ENCODE assay signal across 24 cellular contexts in genomic region chr7:158526531-158526930, GRCh38.
"Had no signal": no experiment of that assay in that cellular context is flagged by ENCODE, and none has a peak within 500 bp of the region (broad histone marks: within the 10 kb centered on the region; RNA-seq: fewer than 3 reads in every experiment).

No MANE protein-coding gene starts in this region.

- H3K36me3 ChIP-seq: colonic mucosa, esophagus muscularis mucosa, gastroesophageal sphincter, heart right ventricle, lower lobe of right lung, neutrophil, pancreas, right atrium auricular region, sigmoid colon, tibial artery had no signal

- H3K4me1 ChIP-seq: colonic mucosa, esophagus muscularis mucosa, foreskin keratinocyte, gastroesophageal sphincter, heart right ventricle, lower lobe of right lung, pancreas, right atrium auricular region, sigmoid colon, testis, tibial artery had no signal

- H3K4me3 ChIP-seq: colonic mucosa, esophagus muscularis mucosa, gastroesophageal sphincter, heart right ventricle, lower lobe of right lung, pancreas, right atrium auricular region, sigmoid colon, testis, tibial artery had no signal

- H3K27me3 ChIP-seq: colonic mucosa, foreskin keratinocyte, pancreas, right atrium auricular region, sigmoid colon, testis had no signal

- DNase-seq: cerebellar nuclear complex; colonic mucosa; effector CD8-positive, alpha-beta T cell; foreskin keratinocyte; heart right ventricle; hippocampal formation; kidney glomerular epithelial cell; left colon; left ventricle myocardium superior; lower lobe of right lung; naive thymus-derived CD8-positive, alpha-beta T cell; sigmoid colon; stimulated activated CD4-positive, alpha-beta T cell treated with anti-CD3 and anti-CD28 coated beads, Interleukin-2, amount 100 ng/mL, for 24 hours; stimulated activated CD4-positive, alpha-beta T cell treated with anti-CD3 and anti-CD28 coated beads, Interleukin-4, amount 100 ng/mL, for 24 hours; stimulated activated naive CD8-positive, alpha-beta T cell treated with anti-CD3 and anti-CD28 coated beads, Interleukin-15, Interleukin-2, amounts not matched to agents 100 U/mL and 50 U/mL, for 24 hours; substantia nigra; testis; tibial artery had no signal

- H3K27ac ChIP-seq: colonic mucosa, epithelial cell of prostate, esophagus muscularis mucosa, foreskin keratinocyte, gastroesophageal sphincter, heart right ventricle, lower lobe of right lung, neutrophil, pancreas, right atrium auricular region, sigmoid colon, testis, tibial artery had no signal

- H3K9me3 ChIP-seq: colonic mucosa, esophagus muscularis mucosa, gastroesophageal sphincter, lower lobe of right lung, neutrophil, pancreas, right atrium auricular region, sigmoid colon, testis, tibial artery had no signal
